1 cellular context compared by ENCODE assay signal in the genomic region with DNA sequence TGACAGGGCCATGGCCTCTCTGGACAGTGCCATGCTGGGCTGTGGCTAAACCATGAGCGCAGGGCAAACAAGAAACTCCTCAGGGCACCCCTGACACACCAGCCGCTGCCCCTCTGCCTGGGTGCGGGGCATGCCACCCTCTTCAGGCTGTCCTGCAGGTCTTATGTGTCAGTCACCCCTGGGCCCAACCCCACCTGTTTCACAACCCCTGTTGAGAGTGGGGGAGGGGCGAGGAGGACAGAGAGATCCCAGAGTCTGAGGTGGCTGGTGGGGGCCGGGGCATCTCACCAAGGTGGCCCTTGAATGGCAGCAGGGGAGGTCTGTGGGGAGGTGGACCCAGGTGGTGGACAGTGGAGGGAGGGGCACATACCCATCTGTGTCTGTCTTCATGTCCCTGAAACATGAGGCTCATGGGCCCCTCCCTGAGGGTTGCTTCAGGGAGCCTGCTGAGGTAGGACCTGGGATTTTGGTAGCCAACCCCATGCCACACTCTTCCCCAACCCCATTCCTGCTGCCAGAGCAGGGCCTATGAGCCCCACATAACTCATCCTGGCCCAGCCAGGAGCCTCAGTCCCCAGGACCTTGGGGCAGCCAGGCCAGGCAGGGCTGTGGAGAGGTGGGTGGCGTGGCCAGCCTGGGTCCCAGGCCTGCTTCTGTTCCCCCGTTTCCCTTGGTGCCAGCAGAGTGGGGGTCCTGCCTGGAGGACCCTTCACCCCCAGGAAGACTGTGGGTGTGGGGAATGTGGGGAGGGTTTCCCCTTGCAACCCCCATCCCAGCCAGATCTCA.
TF ChIP-seq lines count a peak whose summit lies in the region.

No MANE protein-coding gene starts in this region.

TF ChIP-seq in K562, 482 proteins besides CTCF, POLR2A, EP300 and RAD21:
- TF ChIP-seq BRD4 (IDR thresholded peaks at IDR 0.05) (no peak), CEBPB (tag; IDR thresholded peaks at IDR 0.05) (0 out of 2 replicates have a peak, but pooled peaks have one; percentile 31), POLR2G (IDR thresholded peaks at IDR 0.05; ENCODE audit: low read depth, low read length) (peak; percentile 44; the same call in 1 of the 2 replicates), KLF16 (IDR thresholded peaks at IDR 0.05) (no peak), MYNN (IDR thresholded peaks at IDR 0.05) (0 out of 2 replicates have a peak, but pooled peaks have one; percentile 29), MYNN (CRISPR knock-in tag; IDR thresholded peaks at IDR 0.05) (no peak), MIER1 (IDR thresholded peaks at IDR 0.05; ENCODE audit: low read depth) (no peak), ZNF75A (CRISPR knock-in tag; IDR thresholded peaks at IDR 0.05) (no peak)
- TF ChIP-seq, protein P1, sequence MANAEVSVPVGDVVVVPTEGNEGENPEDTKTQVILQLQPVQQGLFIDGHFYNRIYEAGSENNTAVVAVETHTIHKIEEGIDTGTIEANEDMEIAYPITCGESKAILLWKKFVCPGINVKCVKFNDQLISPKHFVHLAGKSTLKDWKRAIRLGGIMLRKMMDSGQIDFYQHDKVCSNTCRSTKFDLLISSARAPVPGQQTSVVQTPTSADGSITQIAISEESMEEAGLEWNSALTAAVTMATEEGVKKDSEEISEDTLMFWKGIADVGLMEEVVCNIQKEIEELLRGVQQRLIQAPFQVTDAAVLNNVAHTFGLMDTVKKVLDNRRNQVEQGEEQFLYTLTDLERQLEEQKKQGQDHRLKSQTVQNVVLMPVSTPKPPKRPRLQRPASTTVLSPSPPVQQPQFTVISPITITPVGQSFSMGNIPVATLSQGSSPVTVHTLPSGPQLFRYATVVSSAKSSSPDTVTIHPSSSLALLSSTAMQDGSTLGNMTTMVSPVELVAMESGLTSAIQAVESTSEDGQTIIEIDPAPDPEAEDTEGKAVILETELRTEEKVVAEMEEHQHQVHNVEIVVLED (CRISPR knock-in tag; IDR thresholded peaks at IDR 0.05): no peak
